Comparison of ENCODE assay signal across 31 cellular contexts in the genomic region with DNA sequence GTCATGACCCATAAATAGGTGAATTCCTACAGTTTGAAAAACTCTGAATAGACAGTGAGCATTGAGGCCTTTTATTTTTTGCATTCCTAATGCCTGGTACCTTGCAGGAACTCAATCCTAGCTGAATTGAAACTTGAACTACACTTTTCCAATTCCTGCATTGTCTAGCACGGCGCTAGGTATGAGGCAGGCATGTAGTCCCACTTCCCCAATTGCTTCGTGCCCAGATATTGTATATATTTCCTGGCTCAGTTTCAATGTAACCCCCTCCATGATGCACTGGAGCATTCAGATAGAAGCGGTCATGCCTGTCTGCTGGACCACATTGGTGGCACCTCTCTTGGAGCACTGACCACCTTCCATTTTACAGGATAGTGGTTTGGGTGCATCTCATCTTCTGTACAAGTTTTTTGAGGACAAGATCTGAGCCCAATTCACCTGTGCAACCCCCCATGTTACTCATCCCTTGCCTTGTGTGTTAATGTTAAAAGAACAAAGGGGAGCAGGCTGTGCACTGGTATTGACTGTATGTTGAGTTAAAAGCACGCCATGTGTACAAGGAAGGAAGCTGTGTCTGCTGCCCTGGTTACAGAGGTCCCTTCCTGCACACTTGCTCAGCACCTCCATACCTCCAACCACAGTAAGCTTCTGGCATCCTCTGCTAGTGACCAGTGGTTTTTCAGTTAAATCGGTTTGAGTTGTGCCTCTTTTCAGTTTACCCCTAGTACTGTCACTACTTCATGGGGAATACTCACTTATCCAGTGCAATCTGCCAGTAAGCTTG. TPM values are rescaled to one million over a fixed set of nuclear protein-coding genes. Genes with fewer than 3 reads are reported as not detected.
DNase-seq lines count a peak whose midpoint lies in the region; ATAC-seq and TF ChIP-seq lines count a peak whose summit lies in the region.
"Had no signal": no experiment of that assay in that cellular context is flagged by ENCODE, and none has a peak within 500 bp of the region (broad histone marks: within the 10 kb centered on the region; RNA-seq: fewer than 3 reads in every experiment).

No MANE protein-coding gene starts in this region.

- no peaks in the 10 kb centered on the region for H3K79me2 ChIP-seq in SU-DHL-6 (ENCODE audit: insufficient read depth, low read length)

- H3K27me3 ChIP-seq in SU-DHL-6 (ENCODE audit: low read length): no peaks in the 10 kb centered on the region
- H3K27me3 ChIP-seq: adrenal gland, body of pancreas had no signal

- H3K4me1 Mint-ChIP-seq in CD14-positive monocyte: peaks cover 43% of the 10 kb centered on the region
- H3K4me1 Mint-ChIP-seq in naive B cell: peaks cover 22 to 30% (median 26%) of the 10 kb centered on the region in 3 donors
- H3K4me1 Mint-ChIP-seq in activated T-helper 2 cell treated with anti-CD3 and anti-CD28 coated beads, Interferon-gamma antibody, Interleukin-2, Interleukin-4, amounts not matched to agents 10 μg/mL and 5 μg/mL and 100 μg/mL, durations not matched to agents 14 hours and 24 hours and 36 hours (ENCODE audit: low read depth): peaks cover 29% of the 10 kb centered on the region

- no peaks in the 10 kb centered on the region for H3K36me3 Mint-ChIP-seq in CD14-positive monocyte
- no peaks in the 10 kb centered on the region for H3K36me3 Mint-ChIP-seq in naive B cell
- H3K36me3 Mint-ChIP-seq in activated T-helper 2 cell treated with anti-CD3 and anti-CD28 coated beads, Interferon-gamma antibody, Interleukin-2, Interleukin-4, amounts not matched to agents 10 μg/mL and 5 μg/mL and 100 μg/mL, durations not matched to agents 14 hours and 24 hours and 36 hours (ENCODE audit: low read depth): no peaks in the 10 kb centered on the region
- H3K36me3 Mint-ChIP-seq: mesothelial cell of epicardium; naive thymus-derived CD4-positive, alpha-beta T cell had no signal

- no peaks in the 10 kb centered on the region for H3K9me3 ChIP-seq in SU-DHL-6 (ENCODE audit: insufficient read depth, low read length)
- H3K9me3 ChIP-seq: adrenal gland, body of pancreas, psoas muscle, tibial artery had no signal

- no peak for ATAC-seq in naive B cell (ENCODE audit: low read depth in 2 of 2)
- ATAC-seq in GM21381 (IDR thresholded peaks at IDR 0.05; ENCODE audit: unreplicated experiment): no peak
- ATAC-seq: body of pancreas had no signal

- DNase-seq in CD14-positive monocyte (ENCODE audit: low spot score) (no peak), KBM-7 (peak; percentile 39), naive B cell (no peak), T1000 (lab: John Stamatoyannopoulos, UW) (no peak)
- DNase-seq in activated T-helper 2 cell treated with anti-CD3 and anti-CD28 coated beads, Interferon-gamma antibody, Interleukin-2, Interleukin-4, amounts not matched to agents 10 μg/mL and 5 μg/mL and 100 μg/mL, durations not matched to agents 14 hours and 24 hours and 36 hours (ENCODE audit: low spot score): no peak
- DNase-seq: activated CD4-positive, alpha-beta T cell treated with anti-CD3 and anti-CD28 coated beads for 4 hours; activated gamma-delta T cell; activated T-cell treated with anti-CD3 and anti-CD28 coated beads, Interleukin-2, amount 50 U/mL, for 1 hour; adrenal gland; body of pancreas; GOT3; HFFc6; naive thymus-derived CD4-positive, alpha-beta T cell; NCI-H1105 treated with DMSO at 0.1 percent for 48 hours; NCI-H1930; NCI-H526; RPMI8226; T-helper 17 cell; tibial artery had no signal

- H3K4me3 Mint-ChIP-seq in CD14-positive monocyte (peak overlapping the region in 1 of 2 donors; percentile 80), naive B cell (peak overlapping the region; percentile 1 to 85 (median 74))
- no peak overlapping the region for H3K4me3 Mint-ChIP-seq in activated T-helper 2 cell treated with anti-CD3 and anti-CD28 coated beads, Interferon-gamma antibody, Interleukin-2, Interleukin-4, amounts not matched to agents 10 μg/mL and 5 μg/mL and 100 μg/mL, durations not matched to agents 14 hours and 24 hours and 36 hours (ENCODE audit: low read depth)
- H3K4me3 Mint-ChIP-seq: HFFc6; mesothelial cell of epicardium; stimulated activated naive CD8-positive, alpha-beta T cell treated with anti-CD3 and anti-CD28 coated beads, Interleukin-15, Interleukin-2, amounts not matched to agents 100 ng/mL and 50 ng/mL, for 24 hours had no signal

- no peaks in the 10 kb centered on the region for H3K9me2 ChIP-seq in SU-DHL-6 (replicated peaks; ENCODE audit: insufficient read depth, low read length)

- H3K27ac ChIP-seq in SU-DHL-6 (ENCODE audit: low read depth, low read length): no peak overlapping the region
- H3K27ac ChIP-seq: C4-2B, epithelial cell of prostate, psoas muscle, tibial artery had no signal

- intact Hi-C loops in CD14-positive monocyte (cut with micrococcal nuclease): loop anchor here in 1 of 2 donors (5.0 kb wide), 1 partner anchor 39 kb away; a partner anchor contains a TSS
- intact Hi-C loops in activated T-helper 2 cell treated with anti-CD3 and anti-CD28 coated beads, Interferon-gamma antibody, Interleukin-2, Interleukin-4, amounts not matched to agents 10 μg/mL and 5 μg/mL and 100 μg/mL, durations not matched to agents 14 hours and 24 hours and 36 hours (cut with micrococcal nuclease): no loop called here

- peak overlapping the region; percentile 89 for H2AFZ ChIP-seq in SU-DHL-6 (ENCODE audit: low read depth, low read length, severe bottlenecking)

- no peak overlapping the region for H3K9ac ChIP-seq in SU-DHL-6 (ENCODE audit: low read length)

- H4K20me1 ChIP-seq in SU-DHL-6 (ENCODE audit: low read depth, low read length): no peaks in the 10 kb centered on the region

- no peak for TF ChIP-seq CTCF in CD14-positive monocyte (IDR thresholded peaks at IDR 0.05)
- TF ChIP-seq CTCF in SU-DHL-6 (IDR thresholded peaks at IDR 0.05; ENCODE audit: insufficient read depth, low read length, poor library complexity, severe bottlenecking): no peak

- H3K27ac Mint-ChIP-seq in CD14-positive monocyte: peak overlapping the region; percentile 16 to 92 (median 73)
- peak overlapping the region; percentile 90 to 98 (median 96) for H3K27ac Mint-ChIP-seq in naive B cell
- no peak overlapping the region for H3K27ac Mint-ChIP-seq in activated T-helper 2 cell treated with anti-CD3 and anti-CD28 coated beads, Interferon-gamma antibody, Interleukin-2, Interleukin-4, amounts not matched to agents 10 μg/mL and 5 μg/mL and 100 μg/mL, durations not matched to agents 14 hours and 24 hours and 36 hours
- H3K27ac Mint-ChIP-seq: HFFc6; mesothelial cell of epicardium; stimulated activated naive CD8-positive, alpha-beta T cell treated with anti-CD3 and anti-CD28 coated beads, Interleukin-15, Interleukin-2, amounts not matched to agents 100 ng/mL and 50 ng/mL, for 24 hours had no signal

- in situ Hi-C loops in KBM-7 (cut with MboI; ENCODE audit: low pct_unique_long_range_greater_than_20kb, low sequenced_read_pairs): no loop called here

- no peaks in the 10 kb centered on the region for H3K36me3 ChIP-seq in SU-DHL-6 (ENCODE audit: low read length)
- H3K36me3 ChIP-seq: adrenal gland, tibial artery had no signal

- no peak overlapping the region for H3K4me2 ChIP-seq in SU-DHL-6 (ENCODE audit: low read depth, low read length, poor library complexity, severe bottlenecking)

- no peaks in the 10 kb centered on the region for H3F3A ChIP-seq in SU-DHL-6 (ENCODE audit: insufficient read depth)

- H3K4me3 ChIP-seq in SU-DHL-6 (ENCODE audit: insufficient read depth, low read length, poor library complexity, severe bottlenecking): no peak overlapping the region
- H3K4me3 ChIP-seq: adrenal gland, body of pancreas, psoas muscle, tibial artery had no signal

- peaks cover 0 to 2% (median 0%) of the 10 kb centered on the region in 3 donors for H3K27me3 Mint-ChIP-seq in CD14-positive monocyte (ENCODE audit: low read depth in 3 of 3)
- no peaks in the 10 kb centered on the region for H3K27me3 Mint-ChIP-seq in naive B cell
- H3K27me3 Mint-ChIP-seq in activated T-helper 2 cell treated with anti-CD3 and anti-CD28 coated beads, Interferon-gamma antibody, Interleukin-2, Interleukin-4, amounts not matched to agents 10 μg/mL and 5 μg/mL and 100 μg/mL, durations not matched to agents 14 hours and 24 hours and 36 hours (ENCODE audit: low read depth): peaks cover 14% of the 10 kb centered on the region
- H3K27me3 Mint-ChIP-seq: stimulated activated naive CD8-positive, alpha-beta T cell treated with anti-CD3 and anti-CD28 coated beads, Interleukin-15, Interleukin-2, amounts not matched to agents 100 ng/mL and 50 ng/mL, for 24 hours had no signal

- peaks cover 0 to 3% (median 0%) of the 10 kb centered on the region in 7 donors for H3K9me3 Mint-ChIP-seq in CD14-positive monocyte
- no peaks in the 10 kb centered on the region for H3K9me3 Mint-ChIP-seq in naive B cell
- H3K9me3 Mint-ChIP-seq in activated T-helper 2 cell treated with anti-CD3 and anti-CD28 coated beads, Interferon-gamma antibody, Interleukin-2, Interleukin-4, amounts not matched to agents 10 μg/mL and 5 μg/mL and 100 μg/mL, durations not matched to agents 14 hours and 24 hours and 36 hours: no peaks in the 10 kb centered on the region
- H3K9me3 Mint-ChIP-seq: HFFc6; stimulated activated naive CD8-positive, alpha-beta T cell treated with anti-CD3 and anti-CD28 coated beads, Interleukin-15, Interleukin-2, amounts not matched to agents 100 ng/mL and 50 ng/mL, for 24 hours had no signal

RNA-seq across cellular contexts. Expression of a gene that starts 10.0 kb away (rescaled TPM):
- under 1 TPM; 0.41 to 0.52 TPM for polyA plus RNA-seq in CD14-positive monocyte
- not detected for polyA plus RNA-seq in naive B cell (ENCODE audit: low read depth in 6 of 6)
- not detected in 2 replicates for total RNA-seq in activated T-helper 2 cell treated with anti-CD3 and anti-CD28 coated beads, Interferon-gamma antibody, Interleukin-2, Interleukin-4, amounts not matched to agents 10 μg/mL and 5 μg/mL and 100 μg/mL, durations not matched to agents 14 hours and 24 hours and 36 hours
- total RNA-seq: activated CD8-positive, alpha-beta memory T cell treated with anti-CD3 and anti-CD28 coated beads for 36 hours; glomerular endothelial cell had no signal
- polyA plus RNA-seq: naive thymus-derived CD4-positive, alpha-beta T cell had no signal

RNA-seq across cellular contexts. Expression of a gene that starts 10.5 kb away (rescaled TPM):
- polyA plus RNA-seq in CD14-positive monocyte (not detected), naive B cell (ENCODE audit: low read depth in 6 of 6) (not detected)
- not detected in 2 replicates for total RNA-seq in activated T-helper 2 cell treated with anti-CD3 and anti-CD28 coated beads, Interferon-gamma antibody, Interleukin-2, Interleukin-4, amounts not matched to agents 10 μg/mL and 5 μg/mL and 100 μg/mL, durations not matched to agents 14 hours and 24 hours and 36 hours
- total RNA-seq: activated CD8-positive, alpha-beta memory T cell treated with anti-CD3 and anti-CD28 coated beads for 36 hours; adrenal gland; Daoy; glomerular endothelial cell; HFFc6; mesothelial cell of epicardium; naive thymus-derived CD4-positive, alpha-beta T cell; SK-MEL-5; T-helper 17 cell had no signal
- polyA plus RNA-seq: AG04450; naive thymus-derived CD4-positive, alpha-beta T cell had no signal

RNA-seq across cellular contexts. Expression of a gene that starts 39.8 kb away (rescaled TPM):
- polyA plus RNA-seq in CD14-positive monocyte (not detected), naive B cell (ENCODE audit: low read depth in 6 of 6) (1 to 10 TPM in 2 of 6 donors, under 1 TPM in 4; 0.28 to 5.3 (median 0.60) TPM)
- total RNA-seq in activated T-helper 2 cell treated with anti-CD3 and anti-CD28 coated beads, Interferon-gamma antibody, Interleukin-2, Interleukin-4, amounts not matched to agents 10 μg/mL and 5 μg/mL and 100 μg/mL, durations not matched to agents 14 hours and 24 hours and 36 hours: not detected in 2 replicates
- total RNA-seq: activated CD8-positive, alpha-beta memory T cell treated with anti-CD3 and anti-CD28 coated beads for 36 hours; adrenal gland; Daoy; glomerular endothelial cell; HFFc6; mesothelial cell of epicardium; SK-MEL-5 had no signal
- polyA plus RNA-seq: AG04450; naive thymus-derived CD4-positive, alpha-beta T cell had no signal
